ENCODE assay signal across 8 cellular contexts in genomic region chr4:111630705-111631104, GRCh38.
DNase-seq lines count a peak whose midpoint lies in the region; ATAC-seq, FAIRE-seq and TF ChIP-seq lines count a peak whose summit lies in the region.

No MANE protein-coding gene starts in this region.

- H4K20me1 ChIP-seq in KMS-11 (ENCODE audit: insufficient read depth): no peaks in the 10 kb centered on the region

- DNase-seq in BJ (ENCODE audit: low read depth) (no peak), SW480 (ENCODE audit: low spot score) (peak; percentile 29), kidney (no peak), gastrocnemius medialis (no peak), mucosa of gallbladder (ENCODE audit: low spot score) (no peak)
- DNase-seq in activated effector memory CD4-positive, alpha-beta T cell treated with anti-CD3 and anti-CD28 coated beads, Interleukin-2, amount 50 U/mL, for 16 hours: no peak

- CTCF ChIA-PET in BJ (lab: Yijun Ruan, JAX): interaction anchor here (0.7 to 1.3 kb wide), 4 partner anchors 494 to 1004 kb away, joined by 3 to 8 read pairs (median 4); no protein-coding TSS in a partner anchor

- peak; percentile 55 for FAIRE-seq in kidney (lab: Jason Lieb, UNC)

- TF ChIP-seq POLR2A in gastrocnemius medialis (IDR thresholded peaks at IDR 0.05): no peak

- peak; percentile 46 for TF ChIP-seq CTCF in BJ (IDR thresholded peaks at IDR 0.05; ENCODE audit: insufficient read depth, low read depth, low read length)
- peak; percentile 61 for TF ChIP-seq CTCF in KMS-11 (conservative IDR thresholded peaks at IDR 0.05; ENCODE audit: low read depth, low read length)
- peak; percentile 8 for TF ChIP-seq CTCF in kidney (IDR thresholded peaks at IDR 0.05; ENCODE audit: borderline replicate concordance, extremely low read depth, insufficient read depth)
- TF ChIP-seq CTCF in gastrocnemius medialis (IDR thresholded peaks at IDR 0.05 in 4 of 5, conservative IDR thresholded peaks at IDR 0.05 in 1 of 5): peak in 1 of 5 experiments; percentile 20

- H2AFZ ChIP-seq in KMS-11 (ENCODE audit: low read depth): no peak overlapping the region

- intact Hi-C loops in kidney (cut with DNase I) (no loop called here), gastrocnemius medialis (cut with DNase I; ENCODE audit: low total_unique reads) (loop anchor here (10.0 kb wide), 1 partner anchor 404 kb away; no protein-coding TSS in a partner anchor)

- H3K4me3 ChIP-seq in BJ (ENCODE audit: low read depth, low read length) (no peak overlapping the region), KMS-11 (IDR thresholded peaks at IDR 0.05; ENCODE audit: insufficient read depth, low read depth, low read length) (no peak overlapping the region), kidney (ENCODE audit: low read length in 2 of 2) (no peak overlapping the region), gastrocnemius medialis (no peak overlapping the region)

- no peaks in the 10 kb centered on the region for H3K27me3 ChIP-seq in BJ (ENCODE audit: control insufficient read depth, insufficient read depth, low read length)
- H3K27me3 ChIP-seq in KMS-11 (ENCODE audit: insufficient read depth, low read depth): no peaks in the 10 kb centered on the region
- H3K27me3 ChIP-seq in gastrocnemius medialis: no peaks in the 10 kb centered on the region

- H3K79me2 ChIP-seq in KMS-11 (ENCODE audit: insufficient read depth, low read depth): no peaks in the 10 kb centered on the region

- H3K9me3 ChIP-seq in kidney (ENCODE audit: control insufficient read depth in 1 of 2, low read length in 2 of 2) (no peaks in the 10 kb centered on the region), gastrocnemius medialis (no peaks in the 10 kb centered on the region)

- H3K27ac ChIP-seq in KMS-11 (no peak overlapping the region), kidney (ENCODE audit: low read depth in 2 of 2, low read length in 2 of 2) (no peak overlapping the region), gastrocnemius medialis (no peak overlapping the region)

- POLR2A ChIA-PET in BJ (lab: Charles Lee): no interaction called here

- H3K4me1 ChIP-seq in KMS-11 (ENCODE audit: low read depth, poor library complexity, severe bottlenecking) (no peaks in the 10 kb centered on the region), kidney (ENCODE audit: control insufficient read depth in 1 of 2, insufficient read depth in 1 of 2, low read depth in 1 of 2, low read length in 2 of 2) (no peaks in the 10 kb centered on the region), gastrocnemius medialis (no peaks in the 10 kb centered on the region)

- no peak for ATAC-seq in HG03460 (IDR thresholded peaks at IDR 0.05; ENCODE audit: unreplicated experiment)
- no peak for ATAC-seq in gastrocnemius medialis

- H3K9ac ChIP-seq in KMS-11 (no peak overlapping the region), kidney (ENCODE audit: low read length in 2 of 2) (no peak overlapping the region)

- no peak overlapping the region for H3K4me2 ChIP-seq in KMS-11

- H3K36me3 ChIP-seq in BJ (ENCODE audit: control insufficient read depth, insufficient read depth, low read length): no peaks in the 10 kb centered on the region
- H3K36me3 ChIP-seq in KMS-11 (ENCODE audit: insufficient read depth): no peaks in the 10 kb centered on the region
- no peaks in the 10 kb centered on the region for H3K36me3 ChIP-seq in kidney (ENCODE audit: control insufficient read depth in 1 of 2, insufficient read depth in 2 of 2, low read length in 2 of 2)
- H3K36me3 ChIP-seq in gastrocnemius medialis: no peaks in the 10 kb centered on the region

- in situ Hi-C loops in gastrocnemius medialis (cut with MboI; ENCODE audit: low sequenced_read_pairs in 4 of 4): loop anchor here in 2 of 4 donors (25.0 kb wide), 2 partner anchors 232 to 407 kb away; no protein-coding TSS in a partner anchor
